In the genomic region with DNA sequence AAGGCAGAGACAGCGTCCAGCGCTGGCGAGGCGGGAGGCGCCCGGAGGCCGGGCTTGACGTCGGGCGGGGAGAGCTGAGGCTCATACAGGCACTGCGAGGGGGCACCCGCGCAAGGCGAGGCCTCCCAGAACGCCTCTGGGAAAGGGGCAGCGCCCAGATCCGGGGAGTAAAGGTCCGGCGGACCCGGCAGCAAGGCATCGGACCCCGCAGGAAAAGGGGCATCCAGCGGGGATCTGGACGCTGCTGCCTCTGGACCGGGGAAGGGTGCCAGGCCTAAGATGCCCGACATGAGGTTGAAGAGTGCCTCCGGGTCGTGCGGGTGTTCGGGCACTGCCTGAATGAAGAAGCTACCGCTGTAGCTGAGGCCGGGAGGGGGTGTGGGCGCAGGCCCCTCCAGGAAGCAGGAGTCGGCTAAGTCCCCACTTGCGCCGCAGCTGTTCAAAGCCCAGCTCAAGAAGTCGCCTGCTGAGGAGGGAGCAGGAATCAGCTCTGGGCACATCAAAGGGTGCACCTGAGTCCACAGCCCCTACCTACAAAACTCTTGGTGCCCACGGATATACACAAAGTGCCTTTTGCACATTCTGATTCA, we compare ENCODE assay signal across 1 cellular context.
TF ChIP-seq lines count a peak whose summit lies in the region.

No MANE protein-coding gene starts in this region.

TF ChIP-seq in A549, 52 proteins besides CTCF, POLR2A, EP300 and RAD21 (continued from another document):
- no peak for TF ChIP-seq CEBPB (IDR thresholded peaks at IDR 0.05)
- TF ChIP-seq CBX8 (IDR thresholded peaks at IDR 0.05) = no peak
- no peak for TF ChIP-seq ZC3H11A (IDR thresholded peaks at IDR 0.05)
- TF ChIP-seq ESRRA (IDR thresholded peaks at IDR 0.05; ENCODE audit: borderline replicate concordance, low read length) = no peak
- TF ChIP-seq FOSB (CRISPR knock-in tag; IDR thresholded peaks at IDR 0.05) = no peak
- TF ChIP-seq RCOR1 (IDR thresholded peaks at IDR 0.05; ENCODE audit: low read depth, low read length) = no peak
- TF ChIP-seq, protein P1, sequence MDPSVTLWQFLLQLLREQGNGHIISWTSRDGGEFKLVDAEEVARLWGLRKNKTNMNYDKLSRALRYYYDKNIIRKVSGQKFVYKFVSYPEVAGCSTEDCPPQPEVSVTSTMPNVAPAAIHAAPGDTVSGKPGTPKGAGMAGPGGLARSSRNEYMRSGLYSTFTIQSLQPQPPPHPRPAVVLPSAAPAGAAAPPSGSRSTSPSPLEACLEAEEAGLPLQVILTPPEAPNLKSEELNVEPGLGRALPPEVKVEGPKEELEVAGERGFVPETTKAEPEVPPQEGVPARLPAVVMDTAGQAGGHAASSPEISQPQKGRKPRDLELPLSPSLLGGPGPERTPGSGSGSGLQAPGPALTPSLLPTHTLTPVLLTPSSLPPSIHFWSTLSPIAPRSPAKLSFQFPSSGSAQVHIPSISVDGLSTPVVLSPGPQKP (IDR thresholded peaks at IDR 0.05; ENCODE audit: low read depth, low read length) = no peak
- TF ChIP-seq NPAS2 (CRISPR knock-in tag; IDR thresholded peaks at IDR 0.05; ENCODE audit: borderline replicate concordance) = no peak
- TF ChIP-seq MAZ (IDR thresholded peaks at IDR 0.05; ENCODE audit: borderline replicate concordance, low read depth, low read length) = no peak
- TF ChIP-seq BHLHE40 (IDR thresholded peaks at IDR 0.05; ENCODE audit: low read depth, low read length) = no peak
- no peak for TF ChIP-seq HOXB5 (CRISPR knock-in tag; IDR thresholded peaks at IDR 0.05)
- no peak for TF ChIP-seq KDM5A (IDR thresholded peaks at IDR 0.05)
- no peak for TF ChIP-seq HOXB13 (CRISPR knock-in tag; IDR thresholded peaks at IDR 0.05; ENCODE audit: low read depth)
- TF ChIP-seq, protein P2, sequence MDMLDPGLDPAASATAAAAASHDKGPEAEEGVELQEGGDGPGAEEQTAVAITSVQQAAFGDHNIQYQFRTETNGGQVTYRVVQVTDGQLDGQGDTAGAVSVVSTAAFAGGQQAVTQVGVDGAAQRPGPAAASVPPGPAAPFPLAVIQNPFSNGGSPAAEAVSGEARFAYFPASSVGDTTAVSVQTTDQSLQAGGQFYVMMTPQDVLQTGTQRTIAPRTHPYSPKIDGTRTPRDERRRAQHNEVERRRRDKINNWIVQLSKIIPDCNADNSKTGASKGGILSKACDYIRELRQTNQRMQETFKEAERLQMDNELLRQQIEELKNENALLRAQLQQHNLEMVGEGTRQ (IDR thresholded peaks at IDR 0.05) = no peak
- TF ChIP-seq FOSL2 (IDR thresholded peaks at IDR 0.05) = no peak
- no peak for TF ChIP-seq FOSL2 (CRISPR knock-in tag; IDR thresholded peaks at IDR 0.05)
